Comparison of ENCODE assay signal across 2 cellular contexts in the genomic region with DNA sequence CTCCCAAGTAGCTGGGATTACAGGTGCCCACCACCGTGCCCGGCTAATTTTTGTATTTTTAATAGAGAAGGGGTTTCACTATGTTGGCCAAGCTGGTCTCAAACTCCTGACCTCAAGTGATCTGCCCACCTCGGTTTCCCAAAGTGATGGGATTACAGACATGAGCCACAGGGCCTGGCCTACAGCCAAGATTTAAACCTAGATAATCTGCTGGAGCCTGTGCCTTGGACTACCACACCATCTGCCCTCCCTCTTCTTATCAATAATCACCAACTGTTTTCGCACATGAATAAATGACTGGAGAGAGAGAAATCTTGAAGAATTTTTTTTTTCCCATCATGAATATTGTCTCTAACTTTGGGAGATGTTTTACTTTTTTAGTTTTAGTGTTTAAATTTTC. TPM values are rescaled to one million over a fixed set of nuclear protein-coding genes. Genes with fewer than 3 reads are reported as not detected.
"Had no signal": no experiment of that assay in that cellular context is flagged by ENCODE, and none has a peak within 500 bp of the region (broad histone marks: within the 10 kb centered on the region; RNA-seq: fewer than 3 reads in every experiment).

No MANE protein-coding gene starts in this region.

RNA-seq across cellular contexts. Expression of gene RHCE, which starts 10.6 kb away (rescaled TPM):
- total RNA-seq: activated CD8-positive, alpha-beta memory T cell treated with anti-CD3 and anti-CD28 coated beads, Interleukin-2, amount 10 ng/mL, durations not matched to agents 7 days and 5 days; ascending aorta had no signal
